Comparison of ENCODE assay signal across 18 cellular contexts in the genomic region with DNA sequence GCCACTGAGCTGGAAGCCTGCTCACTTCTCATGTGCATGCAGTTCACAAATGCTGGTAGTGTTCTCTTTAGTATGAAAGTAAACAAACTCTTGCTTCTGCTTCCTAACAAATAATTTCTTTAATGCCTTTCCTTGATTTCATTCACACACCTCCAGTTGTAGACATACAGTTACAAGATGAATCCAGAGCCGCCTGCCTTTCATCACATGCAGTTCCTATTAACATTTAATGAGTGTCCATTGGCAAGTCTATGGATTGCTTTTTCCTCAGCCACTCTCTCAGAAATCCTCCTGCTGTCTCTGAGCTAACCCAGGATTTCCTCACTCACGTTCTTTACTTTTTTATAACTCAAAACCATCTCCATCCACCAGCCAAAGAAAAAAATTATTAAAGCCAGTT.
"Had no signal": no experiment of that assay in that cellular context is flagged by ENCODE, and none has a peak within 500 bp of the region (broad histone marks: within the 10 kb centered on the region; RNA-seq: fewer than 3 reads in every experiment).

No MANE protein-coding gene starts in this region.

- H3K4me1 Mint-ChIP-seq: activated naive CD4-positive, alpha-beta T cell treated with anti-CD3 and anti-CD28 coated beads, Interleukin-2, amount 50 U/mL, for 24 hours; naive thymus-derived CD4-positive, alpha-beta T cell; stimulated activated naive B cell treated with anti-CD40 and anti-IgM and Interleukin-4, amounts not matched to agents 10 μg/mL and 1 μg/mL and 100 μg/mL, for 72 hours had no signal

- ATAC-seq: activated CD4-positive, CD25-positive, alpha-beta regulatory T cell treated with anti-CD3 and anti-CD28 coated beads, Interleukin-2, amount 50 U/mL, for 24 hours; gastrocnemius medialis; naive thymus-derived CD4-positive, alpha-beta T cell; sciatic nerve; stimulated activated naive B cell treated with anti-CD40 and anti-IgM and Interleukin-4, amounts not matched to agents 10 μg/mL and 1 μg/mL and 100 μg/mL, for 72 hours had no signal

- H3K36me3 Mint-ChIP-seq: activated naive CD4-positive, alpha-beta T cell treated with anti-CD3 and anti-CD28 coated beads, Interleukin-2, amount 50 U/mL, for 24 hours; naive thymus-derived CD4-positive, alpha-beta T cell; stimulated activated naive B cell treated with anti-CD40 and anti-IgM and Interleukin-4, amounts not matched to agents 10 μg/mL and 1 μg/mL and 100 μg/mL, for 72 hours had no signal

- DNase-seq: activated CD4-positive, alpha-beta T cell treated with anti-CD3 and anti-CD28 coated beads, Interleukin-2, amount 50 U/mL, for 4 hours; activated gamma-delta T cell; effector CD4-positive, alpha-beta T cell; gastrocnemius medialis; head of caudate nucleus; immature natural killer cell; left ventricle myocardium inferior; naive thymus-derived CD4-positive, alpha-beta T cell; ovary; spleen; stimulated activated CD4-positive, alpha-beta T cell treated with anti-CD3 and anti-CD28 coated beads, Interleukin-4, amount 100 ng/mL, for 4 hours; stimulated activated naive B cell treated with anti-CD40 and anti-IgM and Interleukin-4, amounts not matched to agents 10 μg/mL and 1 μg/mL and 100 μg/mL, for 72 hours; T1000; upper lobe of right lung had no signal

- H3K9me3 ChIP-seq: gastrocnemius medialis, left ventricle myocardium inferior, ovary, thoracic aorta, upper lobe of right lung had no signal

- H3K27me3 Mint-ChIP-seq: activated naive CD4-positive, alpha-beta T cell treated with anti-CD3 and anti-CD28 coated beads, Interleukin-2, amount 50 U/mL, for 24 hours; naive thymus-derived CD4-positive, alpha-beta T cell; stimulated activated naive B cell treated with anti-CD40 and anti-IgM and Interleukin-4, amounts not matched to agents 10 μg/mL and 1 μg/mL and 100 μg/mL, for 72 hours had no signal

- H3K4me3 ChIP-seq: gastrocnemius medialis, left ventricle myocardium inferior, ovary, spleen, thoracic aorta, upper lobe of right lung had no signal

- H3K4me1 ChIP-seq: left ventricle myocardium inferior, spleen, upper lobe of right lung had no signal

- H3K27ac Mint-ChIP-seq: activated naive CD4-positive, alpha-beta T cell treated with anti-CD3 and anti-CD28 coated beads, Interleukin-2, amount 50 U/mL, for 24 hours; naive thymus-derived CD4-positive, alpha-beta T cell; stimulated activated naive B cell treated with anti-CD40 and anti-IgM and Interleukin-4, amounts not matched to agents 10 μg/mL and 1 μg/mL and 100 μg/mL, for 72 hours had no signal

- H3K36me3 ChIP-seq: gastrocnemius medialis, left ventricle myocardium inferior, ovary, spleen, thoracic aorta, upper lobe of right lung had no signal

- H3K4me3 Mint-ChIP-seq: activated naive CD4-positive, alpha-beta T cell treated with anti-CD3 and anti-CD28 coated beads, Interleukin-2, amount 50 U/mL, for 24 hours; immature natural killer cell; naive thymus-derived CD4-positive, alpha-beta T cell; stimulated activated naive B cell treated with anti-CD40 and anti-IgM and Interleukin-4, amounts not matched to agents 10 μg/mL and 1 μg/mL and 100 μg/mL, for 72 hours had no signal

- H3K27ac ChIP-seq: gastrocnemius medialis, left ventricle myocardium inferior, spleen, thoracic aorta, upper lobe of right lung had no signal

- H3K27me3 ChIP-seq: gastrocnemius medialis, ovary, spleen, upper lobe of right lung had no signal
